Comparison of ENCODE assay signal across 2 cellular contexts in genomic region chr1:22428672-22429071, GRCh38.
TF ChIP-seq lines count a peak whose summit lies in the region.

No MANE protein-coding gene starts in this region.

TF ChIP-seq in SK-N-SH, 30 proteins besides CTCF, POLR2A, EP300 and RAD21:
- no peak for TF ChIP-seq ZBTB33 (IDR thresholded peaks at IDR 0.05; ENCODE audit: borderline replicate concordance, low read depth)
- peak; percentile 33; the same call in 1 of the 2 replicates for TF ChIP-seq USF2 (IDR thresholded peaks at IDR 0.05; ENCODE audit: borderline replicate concordance, low read depth, low read length)
- TF ChIP-seq TEAD4 (IDR thresholded peaks at IDR 0.05; ENCODE audit: borderline replicate concordance, insufficient read depth): no peak
- TF ChIP-seq TCF12 (IDR thresholded peaks at IDR 0.05): no peak
- TF ChIP-seq SIN3A (IDR thresholded peaks at IDR 0.05; ENCODE audit: borderline replicate concordance, low read depth, low read length): no peak
- TF ChIP-seq ELF1 (IDR thresholded peaks at IDR 0.05): peak; percentile 97
- no peak for TF ChIP-seq NRF1 (IDR thresholded peaks at IDR 0.05; ENCODE audit: low read depth, low read length)
- TF ChIP-seq USF1 (IDR thresholded peaks at IDR 0.05; ENCODE audit: borderline replicate concordance, low read depth): peak; percentile 94
TF ChIP-seq in SK-N-SH: peak in this region for 3.

TF ChIP-seq in H1, 55 proteins besides CTCF, POLR2A, EP300 and RAD21 (continued from another document):
- no peak for TF ChIP-seq HDAC2 (IDR thresholded peaks at IDR 0.05; ENCODE audit: borderline replicate concordance in 1 of 2, low read depth in 2 of 2, low read length in 2 of 2)
- no peak for TF ChIP-seq HDAC6 (IDR thresholded peaks at IDR 0.05; ENCODE audit: low read depth, low read length)
- TF ChIP-seq SRF (IDR thresholded peaks at IDR 0.05; ENCODE audit: low read depth, low read length): no peak
- TF ChIP-seq EGR1 (IDR thresholded peaks at IDR 0.05; ENCODE audit: borderline replicate concordance, low read depth, low read length): no peak
- TF ChIP-seq SP1 (IDR thresholded peaks at IDR 0.05; ENCODE audit: low read depth, low read length): peak; percentile 72; the same call in 1 of the 2 replicates
- peak; percentile 82 for TF ChIP-seq SIX5 (IDR thresholded peaks at IDR 0.05; ENCODE audit: low read depth, low read length)
- no peak for TF ChIP-seq SAP30 (IDR thresholded peaks at IDR 0.05; ENCODE audit: insufficient read depth, insufficient replicate concordance, low read length)
- no peak for TF ChIP-seq SIN3A (conservative IDR thresholded peaks at IDR 0.05 in 1 of 2, IDR thresholded peaks at IDR 0.05 in 1 of 2; ENCODE audit: low read depth in 1 of 2, low read length in 2 of 2)
- no peak for TF ChIP-seq KDM4A (IDR thresholded peaks at IDR 0.05; ENCODE audit: low read depth, low read length, severe bottlenecking)
- TF ChIP-seq SIRT6 (IDR thresholded peaks at IDR 0.05; ENCODE audit: low read length): no peak
TF ChIP-seq in H1: peak in this region for 3.
